17 cellular contexts compared by ENCODE assay signal in the genomic region with DNA sequence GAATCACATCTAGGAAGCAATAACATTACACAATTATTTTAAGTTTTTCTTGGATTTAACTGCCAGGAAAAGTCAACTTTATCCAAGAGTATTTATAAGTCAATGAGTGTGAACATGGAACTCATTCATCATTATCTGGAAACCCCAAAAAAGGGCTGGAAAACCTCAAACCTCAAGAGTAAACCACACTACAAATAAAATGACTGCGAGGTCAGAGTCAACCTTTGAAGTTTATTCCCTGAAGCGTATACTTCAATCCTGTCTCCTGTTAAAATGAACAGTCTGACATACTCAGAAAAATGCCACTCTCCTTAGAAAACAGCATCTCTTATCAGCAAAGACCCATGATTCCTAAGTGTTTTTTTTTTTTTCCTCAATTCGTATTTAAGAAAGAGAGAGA.
DNase-seq lines count a peak whose midpoint lies in the region; ATAC-seq and TF ChIP-seq lines count a peak whose summit lies in the region.
"Had no signal": no experiment of that assay in that cellular context is flagged by ENCODE, and none has a peak within 500 bp of the region (broad histone marks: within the 10 kb centered on the region; RNA-seq: fewer than 3 reads in every experiment).

No MANE protein-coding gene starts in this region.

- H3K36me3 ChIP-seq in cardiac muscle cell = no peaks in the 10 kb centered on the region
- H3K36me3 ChIP-seq: SJSA1 had no signal

- peaks cover 22% of the 10 kb centered on the region for H3K4me1 ChIP-seq in cardiac muscle cell (ENCODE audit: low read depth)
- H3K4me1 ChIP-seq: BE2C, SJSA1 had no signal

- H3K27ac ChIP-seq in cardiac muscle cell = peak overlapping the region; percentile 34
- H3K27ac ChIP-seq: 22Rv1, SJSA1 had no signal

- no peaks in the 10 kb centered on the region for H3K27me3 ChIP-seq in cardiac muscle cell
- H3K27me3 ChIP-seq: BE2C had no signal

- no peak overlapping the region for H3K4me3 ChIP-seq in cardiac muscle cell
- H3K4me3 ChIP-seq: SJSA1 had no signal

- ATAC-seq in Right ventricle myocardium inferior (no peak), GM21528 (IDR thresholded peaks at IDR 0.05; ENCODE audit: low FRiP score, unreplicated experiment) (no peak)

- intact Hi-C loops in Right ventricle myocardium inferior (cut with DNase I) = no loop called here

- H3K9me3 ChIP-seq in cardiac muscle cell (ENCODE audit: low read depth) = no peaks in the 10 kb centered on the region
- H3K9me3 ChIP-seq: BE2C, SJSA1 had no signal

- DNase-seq in cardiac muscle cell (ENCODE audit: low read depth in 1 of 2, low spot score in 1 of 2) = peak in 1 of 2 donors; percentile 6
- no peak for DNase-seq in Right ventricle myocardium inferior (ENCODE audit: missing footprints)
- peak; percentile 73 for DNase-seq in astrocyte of the hippocampus (ENCODE audit: low read depth, low spot score)
- peak; percentile 74 for DNase-seq in kidney glomerular epithelial cell (lab: John Stamatoyannopoulos, UW)
- DNase-seq in NCI-H1092 (lab: John Stamatoyannopoulos, UW) = no peak
- no peak for DNase-seq in stimulated activated CD8-positive, alpha-beta memory T cell treated with anti-CD3 and anti-CD28 coated beads, Interleukin-4, amount 100 ng/mL, for 48 hours
- no peak for DNase-seq in activated CD8-positive, alpha-beta memory T cell treated with anti-CD3 and anti-CD28 coated beads, Interleukin-2, amount 50 U/mL, for 48 hours
- DNase-seq: BE2C; CD4-positive, alpha-beta T cell; H9; NCI-H1417; NCI-H187 treated with DMSO at 0.1 percent for 48 hours; NCI-H69; RPMI8226 had no signal

- no peak for TF ChIP-seq CTCF in cardiac muscle cell (IDR thresholded peaks at IDR 0.05; ENCODE audit: low read depth, low read length)

Comparison
In these comparisons a context has a peak if more than half of its experiments do, and no peak if none do; other contexts are left out.
1. DNase-seq: peak in astrocyte of the hippocampus (single experiment) and kidney glomerular epithelial cell (single experiment); none in Right ventricle myocardium inferior (single experiment), NCI-H1092 (single experiment), stimulated activated CD8-positive, alpha-beta memory T cell treated with anti-CD3 and anti-CD28 coated beads, Interleukin-4, amount 100 ng/mL, for 48 hours (single experiment) and activated CD8-positive, alpha-beta memory T cell treated with anti-CD3 and anti-CD28 coated beads, Interleukin-2, amount 50 U/mL, for 48 hours (single experiment).